Comparison of ENCODE assay signal across 19 cellular contexts in genomic region chr4:48337726-48338125, GRCh38. TPM values are rescaled to one million over a fixed set of nuclear protein-coding genes. Genes with fewer than 3 reads are reported as not detected.
DNase-seq lines count a peak whose midpoint lies in the region; ATAC-seq and TF ChIP-seq lines count a peak whose summit lies in the region.
"Had no signal": no experiment of that assay in that cellular context is flagged by ENCODE, and none has a peak within 500 bp of the region (broad histone marks: within the 10 kb centered on the region; RNA-seq: fewer than 3 reads in every experiment).

No MANE protein-coding gene starts in this region.

- H3K27me3 ChIP-seq in Loucy (ENCODE audit: insufficient read depth, low read length, poor library complexity, severe bottlenecking), result no peaks in the 10 kb centered on the region
- no peaks in the 10 kb centered on the region for H3K27me3 ChIP-seq in mucosa of stomach (ENCODE audit: control insufficient read depth, insufficient read depth, low read length)
- H3K27me3 ChIP-seq: body of pancreas, neural progenitor cell had no signal

- H3K4me1 ChIP-seq in Loucy (ENCODE audit: insufficient read depth, low read length, poor library complexity, severe bottlenecking) (peaks cover 15% of the 10 kb centered on the region), mucosa of stomach (ENCODE audit: control insufficient read depth, insufficient read depth, low read length) (peaks cover 11% of the 10 kb centered on the region)

- H3K36me3 ChIP-seq in Loucy (ENCODE audit: insufficient read depth, low read length) (no peaks in the 10 kb centered on the region), mucosa of stomach (ENCODE audit: control insufficient read depth, insufficient read depth, low read length) (no peaks in the 10 kb centered on the region)
- H3K36me3 ChIP-seq: neural progenitor cell had no signal

- H4K20me1 ChIP-seq in Loucy (ENCODE audit: insufficient read depth, low read length, poor library complexity, severe bottlenecking), result peaks cover 7% of the 10 kb centered on the region

- no peaks in the 10 kb centered on the region for H3K36me3 Mint-ChIP-seq in activated T-helper 17 cell treated with anti-CD3 and anti-CD28 coated beads, Interleukin-2, amount 50 U/mL, for 72 hours (ENCODE audit: low read depth)
- H3K36me3 Mint-ChIP-seq: neural progenitor cell had no signal

- 0 out of 2 replicates have a peak, but pooled peaks cover 2% of the 10 kb centered on the region for H3F3A ChIP-seq in Loucy (ENCODE audit: low read depth)

- no peaks in the 10 kb centered on the region for H3K9me2 ChIP-seq in Loucy (replicated peaks; ENCODE audit: low read depth, low read length)

- peak; percentile 15 for ATAC-seq in activated T-helper 17 cell treated with anti-CD3 and anti-CD28 coated beads, Interleukin-2, amount 50 U/mL, for 72 hours (replicated peaks)
- ATAC-seq in HG03196 (IDR thresholded peaks at IDR 0.05; ENCODE audit: unreplicated experiment), result no peak
- ATAC-seq in HG02588 (IDR thresholded peaks at IDR 0.05; ENCODE audit: unreplicated experiment), result no peak
- ATAC-seq: body of pancreas, GM12878 had no signal

- H3K9ac ChIP-seq in Loucy (ENCODE audit: low read depth, low read length, poor library complexity, severe bottlenecking) (no peak overlapping the region), mucosa of stomach (ENCODE audit: low read length) (peak overlapping the region; percentile 19)
- H3K9ac ChIP-seq: neural progenitor cell had no signal

- peaks cover 8% of the 10 kb centered on the region for H3K79me2 ChIP-seq in Loucy (ENCODE audit: insufficient read depth, low read length)

- peak overlapping the region; percentile 10; the same call in 1 of the 2 replicates for H2AFZ ChIP-seq in Loucy (ENCODE audit: low read length)
- H2AFZ ChIP-seq: neural progenitor cell had no signal

- H3K4me2 ChIP-seq in Loucy (ENCODE audit: low read depth, low read length, poor library complexity, severe bottlenecking), result no peak overlapping the region
- H3K4me2 ChIP-seq: neural progenitor cell had no signal

- H3K4me3 ChIP-seq in Loucy (ENCODE audit: low read length, poor library complexity, severe bottlenecking) (no peak overlapping the region), mucosa of stomach (ENCODE audit: low read length) (no peak overlapping the region)
- H3K4me3 ChIP-seq: body of pancreas, GM12878, neural progenitor cell had no signal

- no peaks in the 10 kb centered on the region for H3K27me3 Mint-ChIP-seq in activated T-helper 17 cell treated with anti-CD3 and anti-CD28 coated beads, Interleukin-2, amount 50 U/mL, for 72 hours
- H3K27me3 Mint-ChIP-seq: B cell had no signal

- no peaks in the 10 kb centered on the region for H3K9me3 Mint-ChIP-seq in activated T-helper 17 cell treated with anti-CD3 and anti-CD28 coated beads, Interleukin-2, amount 50 U/mL, for 72 hours
- H3K9me3 Mint-ChIP-seq: neural progenitor cell had no signal

- H3K9me3 ChIP-seq in Loucy (ENCODE audit: insufficient read depth, low read depth, low read length) (no peaks in the 10 kb centered on the region), mucosa of stomach (ENCODE audit: control insufficient read depth, low read length) (no peaks in the 10 kb centered on the region)
- H3K9me3 ChIP-seq: body of pancreas had no signal

- peak overlapping the region; percentile 48 for H3K27ac Mint-ChIP-seq in activated T-helper 17 cell treated with anti-CD3 and anti-CD28 coated beads, Interleukin-2, amount 50 U/mL, for 72 hours
- H3K27ac Mint-ChIP-seq: B cell, neural progenitor cell had no signal

- TF ChIP-seq CTCF in Loucy (conservative IDR thresholded peaks at IDR 0.05; ENCODE audit: low read length), result no peak

- DNase-seq in ELR (ENCODE audit: low read depth) (peak; percentile 50), GM03348 (ENCODE audit: low spot score) (no peak), SW 1271 (lab: John Stamatoyannopoulos, UW) (no peak)
- DNase-seq: activated gamma-delta T cell treated with Interleukin-2 at 50 U/mL for 16 hours, body of pancreas, Calu3, hippocampal formation, NCI-H1048, NCI-H2081 treated with DMSO at 0.1 percent for 48 hours, NCI-H526 treated with DMSO at 0.1 percent for 48 hours, substantia nigra had no signal

- peak overlapping the region; percentile 98 for H3K4me3 Mint-ChIP-seq in activated T-helper 17 cell treated with anti-CD3 and anti-CD28 coated beads, Interleukin-2, amount 50 U/mL, for 72 hours
- H3K4me3 Mint-ChIP-seq: B cell, neural progenitor cell had no signal

- peaks cover 22% of the 10 kb centered on the region for H3K4me1 Mint-ChIP-seq in activated T-helper 17 cell treated with anti-CD3 and anti-CD28 coated beads, Interleukin-2, amount 50 U/mL, for 72 hours

RNA-seq across cellular contexts. Expression of gene SLAIN2, which starts 3.6 kb away (rescaled TPM):
- total RNA-seq in activated T-helper 17 cell treated with anti-CD3 and anti-CD28 coated beads, Interleukin-2, amount 50 U/mL, for 72 hours, result 10 to 100 TPM; 38.5 to 52.0 TPM
